In the genomic region with DNA sequence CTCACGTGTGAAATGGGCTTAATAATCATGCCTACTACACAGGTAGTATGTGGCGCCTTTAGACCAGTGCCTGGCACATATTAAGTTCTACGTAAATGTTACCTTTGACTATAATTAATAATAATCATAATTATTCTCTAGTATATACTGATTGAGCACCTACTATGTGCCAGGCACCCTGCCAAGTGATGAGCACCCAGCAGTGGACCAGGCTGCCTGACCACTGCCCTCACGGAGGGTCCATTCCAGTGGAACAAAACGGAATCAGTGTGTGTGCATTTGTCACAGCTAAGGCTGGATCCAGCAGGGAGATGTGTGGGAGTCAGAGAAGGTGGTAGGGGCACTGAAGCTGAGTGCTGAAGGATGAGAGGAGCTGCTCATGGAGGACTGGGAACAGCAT, we compare ENCODE assay signal across 1 cellular context.
TF ChIP-seq lines count a peak whose summit lies in the region.

No MANE protein-coding gene starts in this region.

TF ChIP-seq in GM23338, 12 proteins besides CTCF, POLR2A, EP300 and RAD21 (continued from another document):
- TF ChIP-seq EZH2phosphoT487 (IDR thresholded peaks at IDR 0.05; ENCODE audit: unreplicated experiment) (no peak), POLR2AphosphoS5 (IDR thresholded peaks at IDR 0.05; ENCODE audit: low read depth) (no peak)
